ENCODE assay signal across 20 cellular contexts in the genomic region with DNA sequence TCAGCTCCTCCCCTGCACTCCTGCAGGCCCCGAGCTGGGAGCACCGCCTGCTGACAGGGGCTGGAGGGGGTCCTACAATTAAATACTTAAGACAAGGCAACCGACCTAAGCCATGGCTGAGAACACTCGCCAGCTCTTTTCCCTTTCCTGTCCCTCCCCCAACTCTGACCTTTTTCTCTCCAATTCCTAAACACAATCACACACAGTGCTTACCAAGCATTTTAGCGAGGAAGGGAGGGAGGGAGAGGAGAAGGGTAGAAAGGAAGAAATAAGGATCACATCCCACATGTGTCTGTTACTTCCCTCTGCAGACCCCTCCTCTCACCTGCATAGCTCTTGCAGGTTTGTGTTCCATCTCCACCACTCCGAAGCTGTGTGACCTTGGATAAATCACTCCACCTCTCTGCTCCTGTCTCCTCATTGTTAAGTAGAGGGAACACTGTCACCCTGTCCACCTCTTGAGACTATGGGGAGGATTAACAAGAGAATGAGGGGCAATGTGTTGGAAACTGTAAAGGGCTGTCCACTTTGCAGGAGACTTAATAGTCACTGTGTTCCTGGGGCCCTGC.
"Had no signal": no experiment of that assay in that cellular context is flagged by ENCODE, and none has a peak within 500 bp of the region (broad histone marks: within the 10 kb centered on the region; RNA-seq: fewer than 3 reads in every experiment).

No MANE protein-coding gene starts in this region.

- H3K4me1 ChIP-seq: gastroesophageal sphincter, stomach, suprapubic skin, tibial nerve had no signal

- H3K4me3 Mint-ChIP-seq: activated naive CD8-positive, alpha-beta T cell treated with anti-CD3 and anti-CD28 coated beads for 36 hours; activated T-cell treated with anti-CD3 and anti-CD28 coated beads, Interleukin-2, amount 50 U/mL, for 24 hours; naive thymus-derived CD8-positive, alpha-beta T cell; stimulated activated memory B cell treated with anti-CD40 and anti-IgM and Interleukin-4, amounts not matched to agents 10 μg/mL and 1 μg/mL and 100 μg/mL, for 72 hours had no signal

- H3K36me3 Mint-ChIP-seq: activated naive CD8-positive, alpha-beta T cell treated with anti-CD3 and anti-CD28 coated beads for 36 hours; naive thymus-derived CD8-positive, alpha-beta T cell; stimulated activated memory B cell treated with anti-CD40 and anti-IgM and Interleukin-4, amounts not matched to agents 10 μg/mL and 1 μg/mL and 100 μg/mL, for 72 hours had no signal

- H3K27ac Mint-ChIP-seq: activated T-cell treated with anti-CD3 and anti-CD28 coated beads, Interleukin-2, amount 50 U/mL, for 24 hours; stimulated activated memory B cell treated with anti-CD40 and anti-IgM and Interleukin-4, amounts not matched to agents 10 μg/mL and 1 μg/mL and 100 μg/mL, for 72 hours had no signal

- DNase-seq: activated CD4-positive, alpha-beta T cell treated with anti-CD3 and anti-CD28 coated beads, Interleukin-2, amount 50 U/mL, for 4 hours; activated CD8-positive, alpha-beta memory T cell treated with anti-CD3 and anti-CD28 coated beads for 24 hours; activated CD8-positive, alpha-beta memory T cell treated with anti-CD3 and anti-CD28 coated beads, Interleukin-2, amount 50 U/mL, for 4 hours; activated naive CD4-positive, alpha-beta T cell treated with Interleukin-2 at 50 U/mL for 16 hours; activated naive CD8-positive, alpha-beta T cell treated with anti-CD3 and anti-CD28 coated beads for 36 hours; activated T-cell treated with anti-CD3 and anti-CD28 coated beads, Interleukin-2, amount 50 U/mL, for 24 hours; cortex of kidney; head of caudate nucleus; islet precursor cell; left colon; naive thymus-derived CD8-positive, alpha-beta T cell; occipital lobe; small intestine; stimulated activated CD4-positive, alpha-beta T cell treated with anti-CD3 and anti-CD28 coated beads, Interleukin-15, amount 100 ng/mL, for 24 hours; stomach had no signal

- H3K4me1 Mint-ChIP-seq: activated naive CD8-positive, alpha-beta T cell treated with anti-CD3 and anti-CD28 coated beads for 36 hours had no signal

- ATAC-seq: gastroesophageal sphincter; left colon; naive thymus-derived CD8-positive, alpha-beta T cell; stimulated activated memory B cell treated with anti-CD40 and anti-IgM and Interleukin-4, amounts not matched to agents 10 μg/mL and 1 μg/mL and 100 μg/mL, for 72 hours had no signal

- H3K9me3 ChIP-seq: gastroesophageal sphincter, stomach, suprapubic skin, tibial nerve had no signal

- H3K4me3 ChIP-seq: gastroesophageal sphincter, stomach, suprapubic skin, tibial nerve had no signal

- H3K36me3 ChIP-seq: gastroesophageal sphincter, stomach, suprapubic skin, tibial nerve had no signal

- H3K27ac ChIP-seq: epithelial cell of prostate, gastroesophageal sphincter, stomach, suprapubic skin, tibial nerve had no signal

- H3K9me3 Mint-ChIP-seq: activated naive CD8-positive, alpha-beta T cell treated with anti-CD3 and anti-CD28 coated beads for 36 hours; activated T-cell treated with anti-CD3 and anti-CD28 coated beads, Interleukin-2, amount 50 U/mL, for 24 hours; stimulated activated memory B cell treated with anti-CD40 and anti-IgM and Interleukin-4, amounts not matched to agents 10 μg/mL and 1 μg/mL and 100 μg/mL, for 72 hours had no signal
